In the genomic region with DNA sequence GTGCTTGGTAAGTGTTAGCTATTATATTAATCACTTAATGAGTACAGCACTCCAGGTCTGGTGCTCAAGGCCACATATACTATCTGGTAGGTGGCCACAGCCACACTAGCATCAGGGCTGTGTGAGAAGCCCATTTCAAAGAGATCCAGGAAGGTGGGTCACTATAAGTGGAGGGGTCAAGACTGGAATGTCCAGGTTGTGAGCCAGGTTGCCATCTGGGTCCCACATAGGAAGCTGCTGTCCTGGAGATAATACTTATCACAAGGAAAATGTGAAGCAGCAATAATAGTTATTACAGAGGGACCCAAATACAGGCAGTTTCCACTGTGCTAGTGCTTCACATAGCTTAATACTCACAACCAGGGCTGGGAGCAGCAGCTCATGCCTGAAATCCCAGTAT, we compare ENCODE assay signal across 27 cellular contexts. TPM values are rescaled to one million over a fixed set of nuclear protein-coding genes. Genes with fewer than 3 reads are reported as not detected.
"Had no signal": no experiment of that assay in that cellular context is flagged by ENCODE, and none has a peak within 500 bp of the region (broad histone marks: within the 10 kb centered on the region; RNA-seq: fewer than 3 reads in every experiment).

No MANE protein-coding gene starts in this region.

- FAIRE-seq: keratinocyte, pancreas, urothelium cell line had no signal

- H3K36me3 ChIP-seq: prostate gland had no signal

- H3K9me3 Mint-ChIP-seq: mesothelial cell of epicardium; naive B cell; natural killer cell treated with Interleukin-12 subunit alpha and Interleukin-12 subunit beta and Interleukin-15 and Interleukin-18, amount 100 ng/mL, for 72 hours; stimulated activated naive B cell treated with anti-CD40 and anti-IgM and Interleukin-4, amounts not matched to agents 10 μg/mL and 1 μg/mL and 100 μg/mL, for 72 hours had no signal

- H3K27ac Mint-ChIP-seq: mesothelial cell of epicardium; natural killer cell treated with Interleukin-12 subunit alpha and Interleukin-12 subunit beta and Interleukin-15 and Interleukin-18, amount 100 ng/mL, for 72 hours; stimulated activated naive B cell treated with anti-CD40 and anti-IgM and Interleukin-4, amounts not matched to agents 10 μg/mL and 1 μg/mL and 100 μg/mL, for 72 hours had no signal

- H3K4me1 ChIP-seq: left lung, lower lobe of right lung, pancreas, prostate gland, right lobe of liver, upper lobe of right lung had no signal

- H3K4me3 Mint-ChIP-seq: mesothelial cell of epicardium; naive B cell; natural killer cell treated with Interleukin-12 subunit alpha and Interleukin-12 subunit beta and Interleukin-15 and Interleukin-18, amount 100 ng/mL, for 72 hours; stimulated activated naive B cell treated with anti-CD40 and anti-IgM and Interleukin-4, amounts not matched to agents 10 μg/mL and 1 μg/mL and 100 μg/mL, for 72 hours had no signal

- H3K27ac ChIP-seq: left lung, lower lobe of right lung, pancreas, prostate gland, right lobe of liver, suprapubic skin, thoracic aorta, tibial artery, upper lobe of right lung had no signal

- H3K27me3 ChIP-seq: left lung, pancreas, right lobe of liver, suprapubic skin, tibial artery, upper lobe of right lung had no signal

- H3K27me3 Mint-ChIP-seq: naive B cell; natural killer cell treated with Interleukin-12 subunit alpha and Interleukin-12 subunit beta and Interleukin-15 and Interleukin-18, amount 100 ng/mL, for 72 hours; stimulated activated naive B cell treated with anti-CD40 and anti-IgM and Interleukin-4, amounts not matched to agents 10 μg/mL and 1 μg/mL and 100 μg/mL, for 72 hours had no signal

- H3K4me3 ChIP-seq: left lung, lower lobe of right lung, pancreas, prostate gland, right lobe of liver, smooth muscle cell, suprapubic skin, thoracic aorta, tibial artery, upper lobe of right lung had no signal

- DNase-seq: hippocampal formation; left colon; mesendoderm; naive B cell; pancreas; right lobe of liver; stimulated activated CD4-positive, alpha-beta T cell treated with anti-CD3 and anti-CD28 coated beads, Interleukin-12 subunit alpha, Interleukin-12 subunit beta, amount 100 ng/mL, for 4 hours; stimulated activated CD4-positive, alpha-beta T cell treated with anti-CD3 and anti-CD28 coated beads, Interleukin-15, amount 100 ng/mL, for 24 hours; stimulated activated CD4-positive, alpha-beta T cell treated with anti-CD3 and anti-CD28 coated beads, Interleukin-2, amount 100 ng/mL, for 24 hours; stimulated activated CD4-positive, alpha-beta T cell treated with anti-CD3 and anti-CD28 coated beads, Interleukin-4, amount 100 ng/mL, for 1 hour; stimulated activated naive B cell treated with anti-CD40 and anti-IgM and Interleukin-4, amounts not matched to agents 10 μg/mL and 1 μg/mL and 100 μg/mL, for 72 hours; stimulated activated naive CD8-positive, alpha-beta T cell treated with anti-CD3 and anti-CD28 coated beads, Interleukin-15, Interleukin-2, amounts not matched to agents 100 U/mL and 50 U/mL, for 24 hours; tibial artery; trophoblast cell; upper lobe of right lung had no signal

- H3K4me2 ChIP-seq: smooth muscle cell had no signal

- ATAC-seq: left colon; left lung; lower lobe of right lung; natural killer cell treated with Interleukin-12 subunit alpha and Interleukin-12 subunit beta and Interleukin-15 and Interleukin-18, amount 100 ng/mL, for 72 hours; pancreas; stimulated activated naive B cell treated with anti-CD40 and anti-IgM and Interleukin-4, amounts not matched to agents 10 μg/mL and 1 μg/mL and 100 μg/mL, for 72 hours; stimulated activated naive CD8-positive, alpha-beta T cell treated with anti-CD3 and anti-CD28 coated beads, Interleukin-15, Interleukin-2, amounts not matched to agents 100 U/mL and 50 U/mL, for 24 hours; upper lobe of right lung had no signal

- H3K9me3 ChIP-seq: left lung, lower lobe of right lung, pancreas, prostate gland, right lobe of liver, suprapubic skin, thoracic aorta, tibial artery, upper lobe of right lung had no signal

RNA-seq across cellular contexts. Expression of gene HIPK4, which starts 54.9 kb away (rescaled TPM):
- total RNA-seq: natural killer cell treated with Interleukin-12 subunit alpha and Interleukin-12 subunit beta and Interleukin-15 and Interleukin-18, amount 100 ng/mL, for 72 hours; skeletal muscle tissue; smooth muscle cell; thoracic aorta had no signal
- polyA plus RNA-seq: neural cell had no signal
